15 cellular contexts compared by ENCODE assay signal in the genomic region with DNA sequence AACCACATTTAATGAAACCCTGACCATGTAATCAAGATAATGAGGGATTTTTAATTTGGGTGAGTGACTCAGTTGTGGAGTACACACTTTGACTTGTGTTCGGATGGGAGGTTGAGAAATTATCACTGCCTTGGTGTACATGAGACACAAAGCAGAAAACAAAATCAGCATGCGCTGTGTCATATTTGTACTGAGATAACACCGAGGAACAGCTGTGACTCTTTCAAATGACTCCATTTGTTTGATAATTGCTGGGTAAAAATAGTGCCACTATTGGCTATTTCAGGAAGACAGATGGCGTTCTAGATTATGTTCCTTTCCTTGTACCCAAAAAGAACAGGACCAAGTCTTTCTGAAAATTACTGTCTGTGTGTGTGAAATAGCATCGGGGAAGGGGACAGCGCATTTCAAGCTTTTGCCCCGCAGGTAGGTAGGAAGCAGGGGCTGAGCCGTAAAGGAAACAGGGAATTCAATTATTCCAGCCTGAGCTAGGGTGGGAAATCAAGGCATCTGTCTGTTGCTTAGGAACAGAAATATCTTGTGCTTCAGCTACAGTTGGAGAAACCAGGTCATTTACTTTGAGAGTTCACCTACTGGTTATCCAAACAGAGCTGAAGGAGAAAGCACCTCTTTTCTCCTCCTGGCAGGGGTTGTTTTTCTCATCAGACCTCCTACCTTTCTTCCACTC.
DNase-seq lines count a peak whose midpoint lies in the region; ATAC-seq, FAIRE-seq and TF ChIP-seq lines count a peak whose summit lies in the region.
"Had no signal": no experiment of that assay in that cellular context is flagged by ENCODE, and none has a peak within 500 bp of the region (broad histone marks: within the 10 kb centered on the region; RNA-seq: fewer than 3 reads in every experiment).

No MANE protein-coding gene starts in this region.

- H3K4me1 ChIP-seq in A549 (no peaks in the 10 kb centered on the region), BE2C (no peaks in the 10 kb centered on the region)

- no peak for ATAC-seq in A549
- peak; percentile 58 for ATAC-seq in left ventricle myocardium superior
- ATAC-seq: HepG2 had no signal

- no peak for TF ChIP-seq EP300 in A549 (IDR thresholded peaks at IDR 0.05)

- no peak overlapping the region for H3K4me2 ChIP-seq in A549

- H3K4me3 ChIP-seq in A549 (no peak overlapping the region), BE2C (ENCODE audit: low read depth, low read length) (no peak overlapping the region)
- H3K4me3 ChIP-seq: lung had no signal

- WGBS in A549 (ENCODE audit: missing lambda C conversion rate): 57% methylated on average over 8 of the region's 8 CpGs

- no peak for TF ChIP-seq RAD21 in A549 (conservative IDR thresholded peaks at IDR 0.05 in 1 of 2, IDR thresholded peaks at IDR 0.05 in 1 of 2)

- CTCF ChIA-PET in A549 (lab: Yijun Ruan, JAX) (no interaction called here), GM10248 (lab: Yijun Ruan, JAX) (interaction anchor here (1.5 to 2.2 kb wide), 4 partner anchors 10 to 76 kb away, joined by 4 to 9 read pairs (median 6); no protein-coding TSS in a partner anchor)

- DNase-seq in A549 (ENCODE audit: low read depth in 1 of 2, low spot score in 1 of 2): no peak
- DNase-seq in GM20000 (ENCODE audit: low spot score): peak; percentile 24
- peak; percentile 95 for DNase-seq in NCI-H2171 treated with DMSO at 0.1 percent for 48 hours (lab: John Stamatoyannopoulos, UW)
- DNase-seq in left ventricle myocardium superior: no peak
- no peak for DNase-seq in BE2C
- DNase-seq in GM10248 (ENCODE audit: extremely low spot score): no peak
- DNase-seq in HCEC 1CT: no peak
- DNase-seq in NOMO-1 (lab: John Stamatoyannopoulos, UW; ENCODE audit: unreplicated experiment in 2 of 2): no peak
- DNase-seq: NCI-H1105 treated with DMSO at 0.1 percent for 48 hours; NCI-H82; SHP77 treated with DMSO at 0.1 percent for 48 hours; stimulated activated CD4-positive, alpha-beta T cell treated with anti-CD3 and anti-CD28 coated beads, Interleukin-12 subunit alpha, Interleukin-12 subunit beta, amount 100 ng/mL, for 4 hours had no signal

- intact Hi-C loops in left ventricle myocardium superior (cut with micrococcal nuclease): no loop called here

- no peaks in the 10 kb centered on the region; the same call in 1 of the 3 replicates for H3K9me3 ChIP-seq in A549
- no peaks in the 10 kb centered on the region for H3K9me3 ChIP-seq in BE2C
- H3K9me3 ChIP-seq: neutrophil had no signal

- peaks cover 58% of the 10 kb centered on the region for H3K27me3 ChIP-seq in BE2C

- no peak overlapping the region for H3K27ac ChIP-seq in A549
- H3K27ac ChIP-seq: neutrophil had no signal

- no peak for TF ChIP-seq POLR2A in A549 (IDR thresholded peaks at IDR 0.05; ENCODE audit: low read length)

- POLR2A ChIA-PET in A549 (lab: Yijun Ruan, JAX) (no interaction called here), GM10248 (lab: Yijun Ruan, JAX) (no interaction called here)

- H3K36me3 ChIP-seq in BE2C: no peaks in the 10 kb centered on the region
- H3K36me3 ChIP-seq: neutrophil had no signal

- peak; percentile 32 for FAIRE-seq in A549 (lab: Jason Lieb, UNC)
- FAIRE-seq: HepG2 had no signal

- TF ChIP-seq CTCF in A549 (IDR thresholded peaks at IDR 0.05) (no peak), GM20000 (IDR thresholded peaks at IDR 0.05; ENCODE audit: extremely low read depth, missing control alignments) (no peak), BE2C (IDR thresholded peaks at IDR 0.05; ENCODE audit: low read depth, low read length) (no peak), GM10248 (IDR thresholded peaks at IDR 0.05; ENCODE audit: control extremely low read depth, extremely low read depth, low read depth, missing control alignments) (no peak)

TF ChIP-seq in A549, 52 proteins besides CTCF, POLR2A, EP300 and RAD21:
- TF ChIP-seq CHD4 (IDR thresholded peaks at IDR 0.05; ENCODE audit: borderline replicate concordance) (no peak), JUNB (IDR thresholded peaks at IDR 0.05) (no peak), TFCP2L1 (CRISPR knock-in tag; IDR thresholded peaks at IDR 0.05) (no peak), HOXB5 (CRISPR knock-in tag; IDR thresholded peaks at IDR 0.05) (no peak), HOXA7 (CRISPR knock-in tag; IDR thresholded peaks at IDR 0.05) (no peak), NFE2L2 (conservative IDR thresholded peaks at IDR 0.05; ENCODE audit: low read length) (no peak), NR3C1 (IDR thresholded peaks at IDR 0.05) (no peak), SMC3 (IDR thresholded peaks at IDR 0.05) (no peak), RCOR1 (IDR thresholded peaks at IDR 0.05; ENCODE audit: low read depth, low read length) (no peak), BHLHE40 (IDR thresholded peaks at IDR 0.05; ENCODE audit: low read depth, low read length) (no peak), CBX2 (IDR thresholded peaks at IDR 0.05; ENCODE audit: borderline replicate concordance, low read depth) (no peak), HDAC2 (IDR thresholded peaks at IDR 0.05) (no peak)

Comparison
In these comparisons a context has a peak if more than half of its experiments do, and no peak if none do; other contexts are left out.
1. DNase-seq: peak in GM20000 (single experiment) and NCI-H2171 treated with DMSO at 0.1 percent for 48 hours (single experiment); none in A549 (0 of 2), left ventricle myocardium superior (single experiment), BE2C (single experiment), GM10248 (single experiment), HCEC 1CT (single experiment) and NOMO-1 (0 of 2).